9 cellular contexts compared by ENCODE assay signal in the genomic region with DNA sequence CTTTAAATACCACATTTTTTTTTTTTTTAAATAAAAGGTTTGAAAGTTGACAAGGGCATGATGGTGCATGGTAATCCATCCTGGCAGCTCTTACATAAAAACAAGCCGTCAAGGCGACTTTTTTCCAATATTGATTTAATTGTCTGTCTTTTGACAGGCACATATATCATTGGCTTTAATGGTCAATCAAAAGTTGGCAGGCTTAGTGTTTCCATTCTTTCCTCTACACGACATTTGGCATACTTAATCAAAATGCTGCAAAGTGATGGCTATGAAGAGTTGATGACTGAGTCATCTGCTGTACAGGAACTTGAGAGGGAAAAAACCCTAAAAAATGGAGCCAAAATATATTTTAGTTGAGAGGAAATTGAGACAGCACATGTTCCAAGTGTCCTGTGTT. TPM values are rescaled to one million over a fixed set of nuclear protein-coding genes. Genes with fewer than 3 reads are reported as not detected.
DNase-seq lines count a peak whose midpoint lies in the region; ATAC-seq and TF ChIP-seq lines count a peak whose summit lies in the region.
"Had no signal": no experiment of that assay in that cellular context is flagged by ENCODE, and none has a peak within 500 bp of the region (broad histone marks: within the 10 kb centered on the region; RNA-seq: fewer than 3 reads in every experiment).

No MANE protein-coding gene starts in this region.

- no peaks in the 10 kb centered on the region for H3K27me3 ChIP-seq in Karpas-422 (ENCODE audit: low read length)

- no peak overlapping the region for H2AFZ ChIP-seq in Karpas-422 (ENCODE audit: low read length)

- POLR2A ChIA-PET in activated naive CD8-positive, alpha-beta T cell treated with anti-CD3 and anti-CD28 coated beads, Interleukin-2, amount 10 ng/mL, durations not matched to agents 7 days and 5 days (lab: Charles Lee), result interaction anchor here (1.4 kb wide), 1 partner anchor 615 kb away, joined by 4 read pairs; no protein-coding TSS in a partner anchor

- DNase-seq in AG10803 (ENCODE audit: low read depth) (peak; percentile 79), HFFc6 (peak; percentile 57), lung microvascular endothelial cell (ENCODE audit: low read depth in 2 of 2) (peak; percentile 88 to 97), Karpas-422 (no peak), NCI-H2029 (lab: John Stamatoyannopoulos, UW) (no peak)
- DNase-seq in activated naive CD8-positive, alpha-beta T cell treated with anti-CD3 and anti-CD28 coated beads, Interleukin-2, amount 10 ng/mL, durations not matched to agents 7 days and 5 days, result no peak
- no peak for DNase-seq in NK-92 treated with Interleukin-12 subunit alpha and Interleukin-12 subunit beta, amount 100 ng/mL, for 24 hours (lab: John Stamatoyannopoulos, UW)
- DNase-seq: GDM1 had no signal

- H3K27ac Mint-ChIP-seq in HFFc6, result peak overlapping the region; percentile 90
- H3K27ac Mint-ChIP-seq in activated naive CD8-positive, alpha-beta T cell treated with anti-CD3 and anti-CD28 coated beads, Interleukin-2, amount 10 ng/mL, durations not matched to agents 7 days and 5 days, result no peak overlapping the region

- H3K9ac ChIP-seq in Karpas-422 (ENCODE audit: low read length), result no peak overlapping the region

- H3K4me3 ChIP-seq in AG10803 (ENCODE audit: low read length) (peak overlapping the region; percentile 76), Karpas-422 (ENCODE audit: low read length) (no peak overlapping the region)

- no peak for TF ChIP-seq CTCF in AG10803 (conservative IDR thresholded peaks at IDR 0.05; ENCODE audit: low read length)
- TF ChIP-seq CTCF in HFFc6 (IDR thresholded peaks at IDR 0.05), result no peak

- peak overlapping the region; percentile 94 for H3K4me3 Mint-ChIP-seq in HFFc6
- peak overlapping the region; percentile 33 for H3K4me3 Mint-ChIP-seq in activated naive CD8-positive, alpha-beta T cell treated with anti-CD3 and anti-CD28 coated beads, Interleukin-2, amount 10 ng/mL, durations not matched to agents 7 days and 5 days

- peaks cover 15% of the 10 kb centered on the region for H3K4me1 ChIP-seq in Karpas-422 (ENCODE audit: low read length)

- H3K9me3 ChIP-seq in Karpas-422 (ENCODE audit: low read length), result no peaks in the 10 kb centered on the region

- H3K27ac ChIP-seq in Karpas-422 (ENCODE audit: low read length), result no peak overlapping the region

- no peaks in the 10 kb centered on the region for H3K9me2 ChIP-seq in Karpas-422 (replicated peaks; ENCODE audit: insufficient read depth, low read length)

- no peaks in the 10 kb centered on the region for H3K27me3 Mint-ChIP-seq in HFFc6 (ENCODE audit: insufficient read depth)
- H3K27me3 Mint-ChIP-seq in activated naive CD8-positive, alpha-beta T cell treated with anti-CD3 and anti-CD28 coated beads, Interleukin-2, amount 10 ng/mL, durations not matched to agents 7 days and 5 days, result no peaks in the 10 kb centered on the region

- H3K9me3 Mint-ChIP-seq in HFFc6, result no peaks in the 10 kb centered on the region
- H3K9me3 Mint-ChIP-seq in activated naive CD8-positive, alpha-beta T cell treated with anti-CD3 and anti-CD28 coated beads, Interleukin-2, amount 10 ng/mL, durations not matched to agents 7 days and 5 days, result no peaks in the 10 kb centered on the region

- no peaks in the 10 kb centered on the region for H3K36me3 ChIP-seq in Karpas-422 (ENCODE audit: insufficient read depth, low read length)

- peaks cover 11% of the 10 kb centered on the region for H3K36me3 Mint-ChIP-seq in HFFc6 (ENCODE audit: low read depth)
- H3K36me3 Mint-ChIP-seq in activated naive CD8-positive, alpha-beta T cell treated with anti-CD3 and anti-CD28 coated beads, Interleukin-2, amount 10 ng/mL, durations not matched to agents 7 days and 5 days, result peaks cover 3% of the 10 kb centered on the region

- H3K79me2 ChIP-seq in Karpas-422 (ENCODE audit: low read length), result no peaks in the 10 kb centered on the region

- no peak overlapping the region for H3K4me2 ChIP-seq in Karpas-422 (ENCODE audit: low read depth, low read length, poor library complexity, severe bottlenecking)

- H4K20me1 ChIP-seq in Karpas-422 (ENCODE audit: insufficient read depth, low read depth, low read length), result peaks cover 14% of the 10 kb centered on the region

- ATAC-seq in activated naive CD8-positive, alpha-beta T cell treated with anti-CD3 and anti-CD28 coated beads, Interleukin-2, amount 10 ng/mL, durations not matched to agents 7 days and 5 days (ENCODE audit: low read depth), result no peak
- ATAC-seq in GM18861 (IDR thresholded peaks at IDR 0.05; ENCODE audit: unreplicated experiment), result no peak

- peaks cover 74% of the 10 kb centered on the region for H3K4me1 Mint-ChIP-seq in HFFc6 (ENCODE audit: low read depth)
- H3K4me1 Mint-ChIP-seq in activated naive CD8-positive, alpha-beta T cell treated with anti-CD3 and anti-CD28 coated beads, Interleukin-2, amount 10 ng/mL, durations not matched to agents 7 days and 5 days, result peaks cover 46% of the 10 kb centered on the region

RNA-seq across cellular contexts. Expression of gene TSHZ1, which starts 3.0 kb away (rescaled TPM):
- 10 to 100 TPM; 18.6 to 25.0 (median 23.3) TPM for total RNA-seq in HFFc6 (2021; fragmentation: NEBNext Ultra II Directional; extraction: Animal tissue kit (Norgen Biotek cat#: 25700))
- total RNA-seq in activated naive CD8-positive, alpha-beta T cell treated with anti-CD3 and anti-CD28 coated beads, Interleukin-2, amount 10 ng/mL, durations not matched to agents 7 days and 5 days, result 10 to 100 TPM; 23.7 to 25.2 TPM
- total RNA-seq in lung microvascular endothelial cell, result 6.5 and 12.5 TPM in 2 replicates
- 4.7 and 5.7 TPM in 2 replicates for total RNA-seq in Karpas-422 (2014; rRNA removed; shearing (Covaris generic); ENCODE audit: low replicate concordance)

RNA-seq across cellular contexts. Expression of gene PTGR3, which starts 4.7 kb away (rescaled TPM):
- 10 to 100 TPM; 37.9 to 47.5 (median 41.8) TPM for total RNA-seq in HFFc6 (2021; fragmentation: NEBNext Ultra II Directional; extraction: Animal tissue kit (Norgen Biotek cat#: 25700))
- 10 to 100 TPM; 36.6 to 37.2 TPM for total RNA-seq in activated naive CD8-positive, alpha-beta T cell treated with anti-CD3 and anti-CD28 coated beads, Interleukin-2, amount 10 ng/mL, durations not matched to agents 7 days and 5 days
- 5.9 and 10.3 TPM in 2 replicates for total RNA-seq in lung microvascular endothelial cell
- 6.6 and 17.7 TPM in 2 replicates for total RNA-seq in Karpas-422 (2014; rRNA removed; shearing (Covaris generic); ENCODE audit: low replicate concordance)

Comparison
In these comparisons a context has a peak if more than half of its experiments do, and no peak if none do; other contexts are left out.
1. DNase-seq: peak in AG10803 (single experiment), HFFc6 (single experiment) and lung microvascular endothelial cell (2 of 2); none in activated naive CD8-positive, alpha-beta T cell treated with anti-CD3 and anti-CD28 coated beads, Interleukin-2, amount 10 ng/mL, durations not matched to agents 7 days and 5 days (single experiment), Karpas-422 (single experiment), NCI-H2029 (single experiment) and NK-92 treated with Interleukin-12 subunit alpha and Interleukin-12 subunit beta, amount 100 ng/mL, for 24 hours (single experiment).